8 cellular contexts compared by ENCODE assay signal in the genomic region with DNA sequence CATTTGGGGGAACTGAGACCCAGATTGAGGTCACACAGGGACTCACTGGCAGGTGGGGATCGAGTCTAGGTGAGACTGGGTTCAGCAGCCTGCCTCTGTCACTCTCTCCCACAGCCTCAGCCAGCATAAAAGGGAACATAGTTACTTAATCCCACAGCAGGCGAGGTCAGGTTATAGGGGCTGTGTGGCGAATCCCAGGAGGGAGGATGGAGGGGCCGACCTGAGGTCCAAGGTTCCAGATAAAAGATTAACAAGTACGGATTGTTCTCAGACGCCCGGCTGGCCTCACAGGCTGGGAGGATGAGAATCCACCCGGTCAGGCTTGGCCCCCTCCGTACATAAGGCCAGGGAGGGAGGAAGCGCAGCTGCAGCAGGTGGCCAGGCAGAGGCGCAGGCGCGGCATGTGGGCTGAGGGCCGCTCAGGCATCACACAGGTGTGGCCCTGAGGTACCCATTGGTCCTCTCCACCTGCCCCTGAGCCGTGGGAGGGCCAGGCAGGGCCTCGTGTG. TPM values are rescaled to one million over a fixed set of nuclear protein-coding genes. Genes with fewer than 3 reads are reported as not detected.
DNase-seq lines count a peak whose midpoint lies in the region; ATAC-seq, FAIRE-seq and TF ChIP-seq lines count a peak whose summit lies in the region.

No MANE protein-coding gene starts in this region.

- peaks cover 77% of the 10 kb centered on the region for H3K4me1 ChIP-seq in OCI-LY7 (ENCODE audit: insufficient read depth, low read length, poor library complexity, severe bottlenecking)
- peaks cover 56% of the 10 kb centered on the region for H3K4me1 ChIP-seq in HepG2 (ENCODE audit: insufficient read depth, low read length)

- no peak overlapping the region; the same call in 1 of the 2 replicates for H3K9ac ChIP-seq in HepG2 (ENCODE audit: insufficient read depth, low read depth, low read length)

- in situ Hi-C loops in HepG2 (cut with HindIII; ENCODE audit: extremely low pct_ligation_motif_present, low pct_unique_long_range_greater_than_20kb), result no loop called here

- 1% methylated on average over 9 of the region's 16 CpGs for WGBS in HepG2 (ENCODE audit: low lambda C conversion rate)
- 83 to 88% methylated on average over 16 of the region's 16 CpGs for WGBS in lower leg skin, 2 donors

- H3K4me2 ChIP-seq in OCI-LY7 (ENCODE audit: low read length) (peak overlapping the region; percentile 88), HepG2 (ENCODE audit: low read depth, low read length) (peak overlapping the region; percentile 71)

- H2AFZ ChIP-seq in OCI-LY7 (ENCODE audit: low read length) (no peak overlapping the region), HepG2 (ENCODE audit: low read length) (no peak overlapping the region)

- TF ChIP-seq EP300 in HepG2 (IDR thresholded peaks at IDR 0.05; ENCODE audit: low read depth in 2 of 2, low read length in 2 of 2) (peak in 1 of 2 experiments; percentile 53; a peak in 3 of 4 replicates), HepG2 (CRISPR knock-in tag; IDR thresholded peaks at IDR 0.05; ENCODE audit: borderline replicate concordance) (no peak)

- peak overlapping the region; percentile 6 for H3K4me3 ChIP-seq in GM12875 (ENCODE audit: low read depth, low read length)
- peak overlapping the region; percentile 79 for H3K4me3 ChIP-seq in OCI-LY7 (ENCODE audit: low read depth, low read length, poor library complexity, severe bottlenecking)
- peak overlapping the region in 1 of 3 experiments; percentile 44; a peak in 2 of 6 replicates for H3K4me3 ChIP-seq in HepG2 (replicated peaks in 1 of 3; ENCODE audit: insufficient read depth in 1 of 3, low read depth in 2 of 3, low read length in 3 of 3)
- H3K4me3 ChIP-seq in lower leg skin (ENCODE audit: low read depth, poor library complexity, severe bottlenecking), result no peak overlapping the region

- H3K27me3 ChIP-seq in HepG2 (ENCODE audit: control insufficient read depth in 1 of 2, insufficient read depth in 2 of 2, low read length in 2 of 2), result peaks cover 0 to 3% of the 10 kb centered on the region in 2 experiments; a peak in 1 of 5 replicates

- TF ChIP-seq POLR2A in HepG2 (IDR thresholded peaks at IDR 0.05; ENCODE audit: insufficient read depth in 1 of 2, low read depth in 2 of 2, low read length in 2 of 2), result 0 out of 4 replicates have a peak, but pooled peaks of 1 of the 2 experiments have one; percentile 32
- TF ChIP-seq POLR2A in lower leg skin (IDR thresholded peaks at IDR 0.05), result no peak

- peaks cover 40% of the 10 kb centered on the region for H3K36me3 ChIP-seq in OCI-LY7 (ENCODE audit: insufficient read depth, low read length)
- H3K36me3 ChIP-seq in HepG2 (replicated peaks in 1 of 2; ENCODE audit: control insufficient read depth in 1 of 2, insufficient read depth in 2 of 2, low read length in 2 of 2), result no peaks in the 10 kb centered on the region

- intact Hi-C loops in OCI-LY7 (cut with micrococcal nuclease; ENCODE audit: unreplicated experiment), result loop anchor here (1.0 to 10.0 kb wide), 5 partner anchors 59 to 297 kb away; a partner anchor contains a TSS
- intact Hi-C loops in HepG2 (cut with micrococcal nuclease; ENCODE audit: unreplicated experiment), result loop anchor here (1.0 kb wide), 2 partner anchors 30 to 33 kb away; no protein-coding TSS in a partner anchor
- intact Hi-C loops in lower leg skin (cut with DNase I; ENCODE audit: low total_unique reads), result no loop called here

- no peak for TF ChIP-seq CTCF in GM12875 (IDR thresholded peaks at IDR 0.05; ENCODE audit: borderline replicate concordance, insufficient read depth, low read depth, low read length)
- TF ChIP-seq CTCF in OCI-LY7 (conservative IDR thresholded peaks at IDR 0.05; ENCODE audit: low read length), result no peak; the same call in 1 of the 2 replicates
- peak; percentile 78 for TF ChIP-seq CTCF in HepG2 (CRISPR knock-in tag; IDR thresholded peaks at IDR 0.05)
- no peak for TF ChIP-seq CTCF in lower leg skin (IDR thresholded peaks at IDR 0.05)

- FAIRE-seq in HepG2 (lab: Jason Lieb, UNC), result peak; percentile 93

- CTCF ChIA-PET in OCI-LY7 (lab: Charles Lee; ENCODE audit: unreplicated experiment) (no interaction called here), HepG2 (lab: Yijun Ruan, JAX; ENCODE audit: low intra/inter-chr PET ratio, low total read pairs) (no interaction called here)

- TF ChIP-seq RAD21 in HepG2 (CRISPR knock-in tag; IDR thresholded peaks at IDR 0.05), result no peak; the same call in 1 of the 2 replicates

- no peaks in the 10 kb centered on the region for H3K9me2 ChIP-seq in OCI-LY7 (ENCODE audit: insufficient read depth, low read length)

- POLR2A ChIA-PET in OCI-LY7 (lab: Charles Lee) (no interaction called here), HepG2 (lab: Yijun Ruan, JAX) (no interaction called here)

- no peaks in the 10 kb centered on the region for H4K20me1 ChIP-seq in OCI-LY7 (ENCODE audit: insufficient read depth, low read length)
- no peaks in the 10 kb centered on the region for H4K20me1 ChIP-seq in HepG2 (ENCODE audit: insufficient read depth, low read length)

- BruUV-seq in OCI-LY7 (replicated peaks; lab: Mats Ljungman, UMichigan), result no TSS peak
- no TSS peak for BruUV-seq in HepG2 (replicated peaks; lab: Mats Ljungman, UMichigan)

- no peaks in the 10 kb centered on the region for H3K9me3 ChIP-seq in OCI-LY7 (ENCODE audit: low read length)
- H3K9me3 ChIP-seq in HepG2 (ENCODE audit: low read length), result no peaks in the 10 kb centered on the region

- DNase-seq in OCI-LY7 (ENCODE audit: low spot score) (peak; percentile 97), HepG2 (ENCODE audit: low spot score) (peak; percentile 92), lower leg skin (ENCODE audit: low spot score in 2 of 2) (no peak), islet precursor cell (no peak), cerebellar cortex (ENCODE audit: low spot score) (no peak), NCI-H446 (lab: John Stamatoyannopoulos, UW) (no peak)

- H3K79me2 ChIP-seq in OCI-LY7 (ENCODE audit: insufficient read depth, low read depth, low read length), result peaks cover 58% of the 10 kb centered on the region
- H3K79me2 ChIP-seq in HepG2 (ENCODE audit: insufficient read depth, low read length), result no peaks in the 10 kb centered on the region

- H3K27ac ChIP-seq in OCI-LY7 (ENCODE audit: low read depth, low read length, poor library complexity, severe bottlenecking) (peak overlapping the region; percentile 95), HepG2 (ENCODE audit: extremely low read length, insufficient read depth, low read length) (peak overlapping the region; percentile 63)

- ATAC-seq in GM21619 (IDR thresholded peaks at IDR 0.05; ENCODE audit: unreplicated experiment) (peak; percentile 32), HepG2 (peak; percentile 83)

RNA-seq across cellular contexts. Expression of a gene that starts 3.3 kb away (rescaled TPM):
- 160 and 201 TPM in 2 replicates for total RNA-seq in OCI-LY7 (2014; rRNA removed; shearing (Covaris generic))
- total RNA-seq in OCI-LY7 (2022) (94.1 and 116 TPM in 2 replicates), HepG2 (2016; rRNA removed; fragmentation: Illumina TruSeq; extraction: Trizol) (6.0 and 7.0 TPM in 2 replicates), lower leg skin (1 to 10 TPM; 2.8 to 8.1 (median 5.6) TPM)
- 10.2 and 12.4 TPM in 2 replicates for total RNA-seq in HepG2 (2016; cell fraction: cytosol; rRNA removed; fragmentation: Illumina TruSeq; extraction: Trizol; ENCODE audit: low read depth)
- 6.3 and 8.8 TPM in 2 replicates for total RNA-seq in HepG2 (2016; cell fraction: insoluble cytoplasmic fraction; rRNA removed; fragmentation: Illumina TruSeq; extraction: Trizol)
- 10.0 and 14.6 TPM in 2 replicates for total RNA-seq in HepG2 (2016; cell fraction: membrane; rRNA removed; fragmentation: Illumina TruSeq; extraction: Trizol)
- total RNA-seq in HepG2 (2016; cell fraction: nucleus; rRNA removed; fragmentation: Illumina TruSeq; extraction: Trizol), result 4.9 and 5.2 TPM in 2 replicates
- polyA plus RNA-seq in HepG2 (2011; rRNA removed), result 9.1 and 11.7 TPM in 2 replicates
- 6.2 and 9.7 TPM in 2 replicates for polyA plus RNA-seq in HepG2 (2011; cell fraction: cytosol; rRNA removed)
- polyA plus RNA-seq in HepG2 (2011; cell fraction: nucleus; rRNA removed), result 4.6 and 5.9 TPM in 2 replicates
- 4.2 and 5.4 TPM in 2 replicates for polyA plus RNA-seq in HepG2 (2012)
- 12.5 and 16.5 TPM in 2 replicates for polyA plus RNA-seq in HepG2 (2016; cell fraction: cytosol; fragmentation: Illumina TruSeq; extraction: Trizol; ENCODE audit: low read depth)
- polyA plus RNA-seq in HepG2 (2016; cell fraction: insoluble cytoplasmic fraction; fragmentation: Illumina TruSeq; extraction: Trizol; ENCODE audit: low read depth), result 5.3 and 7.1 TPM in 2 replicates
- 12.6 and 14.6 TPM in 2 replicates for polyA plus RNA-seq in HepG2 (2016; cell fraction: membrane; fragmentation: Illumina TruSeq; extraction: Trizol; ENCODE audit: low read depth)
- polyA plus RNA-seq in HepG2 (2016; cell fraction: nucleus; fragmentation: Illumina TruSeq; extraction: Trizol; ENCODE audit: insufficient read depth, low read depth), result 9.7 and 10.7 TPM in 2 replicates
- 7.9 TPM in 1 of 2 replicates, not detected in the other for polyA minus RNA-seq in HepG2 (2011; rRNA and poly(A)+ RNA removed; ENCODE audit: low replicate concordance)
- polyA minus RNA-seq in HepG2 (2011; cell fraction: cytosol; rRNA and poly(A)+ RNA removed), result 1.8 and 2.8 TPM in 2 replicates
- polyA minus RNA-seq in HepG2 (2011; cell fraction: nucleus; rRNA and poly(A)+ RNA removed), result 0.90 and 0.99 TPM in 2 replicates

RNA-seq across cellular contexts. Expression of a gene that starts 34.2 kb away (rescaled TPM):
- total RNA-seq in OCI-LY7 (2014; rRNA removed; shearing (Covaris generic)), result 18.4 and 26.8 TPM in 2 replicates
- total RNA-seq in OCI-LY7 (2022) (13.4 and 15.8 TPM in 2 replicates), HepG2 (2016; rRNA removed; fragmentation: Illumina TruSeq; extraction: Trizol) (15.2 and 18.4 TPM in 2 replicates), lower leg skin (10 to 100 TPM; 45.6 to 67.7 (median 60.7) TPM)
- total RNA-seq in HepG2 (2016; cell fraction: cytosol; rRNA removed; fragmentation: Illumina TruSeq; extraction: Trizol; ENCODE audit: low read depth), result 15.8 and 20.2 TPM in 2 replicates
- total RNA-seq in HepG2 (2016; cell fraction: insoluble cytoplasmic fraction; rRNA removed; fragmentation: Illumina TruSeq; extraction: Trizol), result 18.6 and 20.5 TPM in 2 replicates
- total RNA-seq in HepG2 (2016; cell fraction: membrane; rRNA removed; fragmentation: Illumina TruSeq; extraction: Trizol), result 17.3 and 29.5 TPM in 2 replicates
- 8.3 and 12.2 TPM in 2 replicates for total RNA-seq in HepG2 (2016; cell fraction: nucleus; rRNA removed; fragmentation: Illumina TruSeq; extraction: Trizol)
- polyA plus RNA-seq in HepG2 (2011; rRNA removed), result 47.2 and 62.0 TPM in 2 replicates
- 33.8 and 73.1 TPM in 2 replicates for polyA plus RNA-seq in HepG2 (2011; cell fraction: cytosol; rRNA removed)
- 101 and 106 TPM in 2 replicates for polyA plus RNA-seq in HepG2 (2011; cell fraction: nucleus; rRNA removed)
- polyA plus RNA-seq in HepG2 (2012), result 14.6 TPM in 2 replicates
- polyA plus RNA-seq in HepG2 (2016; cell fraction: cytosol; fragmentation: Illumina TruSeq; extraction: Trizol; ENCODE audit: low read depth), result 16.0 and 27.0 TPM in 2 replicates
- polyA plus RNA-seq in HepG2 (2016; cell fraction: insoluble cytoplasmic fraction; fragmentation: Illumina TruSeq; extraction: Trizol; ENCODE audit: low read depth), result 14.7 and 18.5 TPM in 2 replicates
- polyA plus RNA-seq in HepG2 (2016; cell fraction: membrane; fragmentation: Illumina TruSeq; extraction: Trizol; ENCODE audit: low read depth), result 13.4 and 18.5 TPM in 2 replicates
- polyA plus RNA-seq in HepG2 (2016; cell fraction: nucleus; fragmentation: Illumina TruSeq; extraction: Trizol; ENCODE audit: insufficient read depth, low read depth), result 25.1 and 25.9 TPM in 2 replicates
- 11.5 and 28.1 TPM in 2 replicates for polyA minus RNA-seq in HepG2 (2011; rRNA and poly(A)+ RNA removed; ENCODE audit: low replicate concordance)
- polyA minus RNA-seq in HepG2 (2011; cell fraction: cytosol; rRNA and poly(A)+ RNA removed), result 14.0 and 17.6 TPM in 2 replicates
- 11.3 and 12.8 TPM in 2 replicates for polyA minus RNA-seq in HepG2 (2011; cell fraction: nucleus; rRNA and poly(A)+ RNA removed)

Comparison
In these comparisons a context has a peak if more than half of its experiments do, and no peak if none do; other contexts are left out.
1. DNase-seq: peak in OCI-LY7 (single experiment) and HepG2 (single experiment); none in lower leg skin (0 of 2), islet precursor cell (single experiment), cerebellar cortex (single experiment) and NCI-H446 (0 of 2).
2. RNA of a gene that starts 3.3 kb away (total RNA-seq): 94.1 to 201 TPM in OCI-LY7; 4.9 to 14.6 TPM in HepG2 and 2.8 to 8.1 TPM in lower leg skin; every median in the first group is over 4 times any median in the second.